ENCODE assay signal across 8 cellular contexts in the genomic region with DNA sequence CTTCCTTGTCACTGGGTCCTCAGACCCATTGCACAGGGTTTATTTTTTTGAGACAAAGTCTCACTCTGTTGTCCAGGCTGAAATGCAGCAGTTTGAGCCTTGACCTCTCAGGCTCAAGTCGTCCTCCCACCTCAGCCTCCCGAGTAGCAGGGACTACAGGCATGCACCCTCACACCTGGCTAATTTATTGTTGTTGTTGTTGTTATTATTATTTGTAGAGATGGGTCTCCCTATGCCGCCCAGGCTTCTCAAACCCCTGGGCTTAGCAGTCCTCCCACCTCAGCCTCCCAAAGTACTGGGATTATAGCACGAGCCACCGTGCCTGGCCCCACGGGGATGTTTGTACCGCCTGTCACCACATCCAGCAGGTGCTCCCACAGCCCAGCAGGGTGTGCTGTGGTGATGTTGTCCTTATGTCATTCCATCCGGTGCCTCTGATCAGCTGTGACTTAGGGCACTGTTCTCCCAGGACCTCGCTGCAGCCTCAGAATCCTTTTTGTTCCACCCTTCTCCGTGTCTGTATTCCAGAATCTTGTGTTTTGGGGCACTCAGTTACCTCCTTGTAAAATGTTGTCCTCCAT.
DNase-seq lines count a peak whose midpoint lies in the region; ATAC-seq and TF ChIP-seq lines count a peak whose summit lies in the region.

No MANE protein-coding gene starts in this region.

- POLR2A ChIA-PET in MCF 10A (lab: Yijun Ruan, JAX) (no interaction called here), PC-3 (lab: Charles Lee; ENCODE audit: unreplicated experiment) (no interaction called here)

- intact Hi-C loops in MCF 10A (cut with micrococcal nuclease) (loop anchor here (5.0 kb wide), 1 partner anchor 44 kb away; no protein-coding TSS in a partner anchor), breast epithelium (cut with DNase I; ENCODE audit: low total_unique reads) (loop anchor here (2.0 kb wide), 1 partner anchor 35 kb away; no protein-coding TSS in a partner anchor), PC-3 (cut with micrococcal nuclease) (loop anchor here (2.0 kb wide), 2 partner anchors 21 to 45 kb away; no protein-coding TSS in a partner anchor), left ventricle myocardium superior (cut with micrococcal nuclease) (no loop called here), prostate gland (cut with DNase I) (no loop called here)

- H2AFZ ChIP-seq in PC-3 (ENCODE audit: low read length) = no peak overlapping the region

- no peaks in the 10 kb centered on the region for H3K79me2 ChIP-seq in PC-3 (ENCODE audit: low read length)

- H3K27ac Mint-ChIP-seq in MCF 10A (ENCODE audit: low read depth, unreplicated experiment) = no peak overlapping the region

- peak; percentile 49 for DNase-seq in MCF 10A (ENCODE audit: unreplicated experiment)
- DNase-seq in breast epithelium (ENCODE audit: low spot score in 2 of 2) = no peak
- DNase-seq in PC-3 = peak; percentile 56
- DNase-seq in left ventricle myocardium superior = peak; percentile 37
- DNase-seq in germinal center (ENCODE audit: low spot score) = no peak
- no peak for DNase-seq in prostate gland (ENCODE audit: low spot score)
- DNase-seq in middle frontal gyrus (ENCODE audit: extremely low spot score, low spot score) = no peak

- no peaks in the 10 kb centered on the region for H3K4me1 Mint-ChIP-seq in MCF 10A (ENCODE audit: insufficient read depth, unreplicated experiment)

- no peaks in the 10 kb centered on the region for H3K27me3 ChIP-seq in breast epithelium
- peaks cover 12% of the 10 kb centered on the region; the same call in 1 of the 2 replicates for H3K27me3 ChIP-seq in PC-3 (ENCODE audit: low read length)
- H3K27me3 ChIP-seq in prostate gland (replicated peaks; ENCODE audit: insufficient read depth) = no peaks in the 10 kb centered on the region

- H3K9me3 ChIP-seq in breast epithelium = no peaks in the 10 kb centered on the region
- no peaks in the 10 kb centered on the region for H3K9me3 ChIP-seq in PC-3 (ENCODE audit: low read length)
- H3K9me3 ChIP-seq in prostate gland = no peaks in the 10 kb centered on the region

- ATAC-seq in HG02798 (IDR thresholded peaks at IDR 0.05; ENCODE audit: poor library complexity, unreplicated experiment) (peak; percentile 92), PC-3 (peak; percentile 94), left ventricle myocardium superior (peak; percentile 52)

- H3K9ac ChIP-seq in PC-3 (ENCODE audit: low read length) = no peak overlapping the region

- no peaks in the 10 kb centered on the region for H3F3A ChIP-seq in PC-3 (ENCODE audit: low read length, unreplicated experiment)

- H3K36me3 ChIP-seq in breast epithelium (no peaks in the 10 kb centered on the region), PC-3 (ENCODE audit: low read depth, low read length) (no peaks in the 10 kb centered on the region), prostate gland (no peaks in the 10 kb centered on the region)

- WGBS in prostate gland = 83% methylated on average over 10 of the region's 10 CpGs

- peaks cover 7% of the 10 kb centered on the region for H3K9me3 Mint-ChIP-seq in MCF 10A (ENCODE audit: unreplicated experiment)

- H3K4me3 ChIP-seq in breast epithelium = no peak overlapping the region
- no peak overlapping the region for H3K4me3 ChIP-seq in PC-3 (ENCODE audit: low read length)
- no peak overlapping the region for H3K4me3 ChIP-seq in prostate gland

- H3K27ac ChIP-seq in breast epithelium (no peak overlapping the region), PC-3 (ENCODE audit: low read length) (no peak overlapping the region), prostate gland (peak overlapping the region in 1 of 2 donors; percentile 56)

- no peaks in the 10 kb centered on the region for H3K36me3 Mint-ChIP-seq in MCF 10A (ENCODE audit: insufficient read depth, unreplicated experiment)

- H3K4me3 Mint-ChIP-seq in MCF 10A (ENCODE audit: unreplicated experiment) = no peak overlapping the region

- no peaks in the 10 kb centered on the region for H3K9me2 ChIP-seq in PC-3 (replicated peaks; ENCODE audit: low read length)

- peak; percentile 11 for TF ChIP-seq CTCF in MCF 10A (IDR thresholded peaks at IDR 0.05; ENCODE audit: unreplicated experiment)
- peak in 1 of 3 donors; percentile 39 for TF ChIP-seq CTCF in breast epithelium (IDR thresholded peaks at IDR 0.05)
- peak; percentile 64 for TF ChIP-seq CTCF in PC-3 (conservative IDR thresholded peaks at IDR 0.05; ENCODE audit: low read depth, low read length)
- peak in 2 of 4 experiments; percentile 23 to 38 for TF ChIP-seq CTCF in prostate gland (IDR thresholded peaks at IDR 0.05)

- H3K4me1 ChIP-seq in breast epithelium (no peaks in the 10 kb centered on the region), PC-3 (ENCODE audit: insufficient read depth, low read length) (0 out of 2 replicates have a peak, but pooled peaks cover 5% of the 10 kb centered on the region), prostate gland (replicated peaks) (peaks cover 12% of the 10 kb centered on the region)

- CTCF ChIA-PET in MCF 10A (lab: Yijun Ruan, JAX) (interaction anchor here (0.6 to 0.9 kb wide), 2 partner anchors 44 to 158 kb away, joined by 3 read pairs; no protein-coding TSS in a partner anchor), PC-3 (lab: Charles Lee) (interaction anchor here (0.5 to 1.8 kb wide), 4 partner anchors 21 to 862 kb away, joined by 3 to 7 read pairs (median 4); partner anchors contain the start of genes FASTKD2 and MDH1B)

- H3K4me2 ChIP-seq in PC-3 (ENCODE audit: low read length) = no peak overlapping the region

- H3K27me3 Mint-ChIP-seq in MCF 10A (ENCODE audit: insufficient read depth, unreplicated experiment) = peaks cover 11% of the 10 kb centered on the region

- BruUV-seq in MCF 10A (replicated peaks; lab: Mats Ljungman, UMichigan) = no TSS peak
- BruUV-seq in PC-3 (replicated peaks; lab: Mats Ljungman, UMichigan) = no TSS peak

- TF ChIP-seq POLR2A in breast epithelium (IDR thresholded peaks at IDR 0.05) (no peak), prostate gland (IDR thresholded peaks at IDR 0.05) (no peak)

- no peaks in the 10 kb centered on the region for H4K20me1 ChIP-seq in PC-3 (ENCODE audit: low read length)

Comparison
In these comparisons a context has a peak if more than half of its experiments do, and no peak if none do; other contexts are left out.
1. DNase-seq: peak in MCF 10A (single experiment), PC-3 (single experiment) and left ventricle myocardium superior (single experiment); none in breast epithelium (0 of 2), germinal center (single experiment), prostate gland (single experiment) and middle frontal gyrus (single experiment).
2. intact Hi-C loops: an anchor here in MCF 10A (5.0 kb wide), breast epithelium (2.0 kb wide) and PC-3 (2.0 kb wide); none called in left ventricle myocardium superior and prostate gland.
3. Peak in every context shown above with its lines, with median percentiles within 50 percentile points of each other: ATAC-seq.